Comparison of ENCODE assay signal across 8 cellular contexts in the genomic region with DNA sequence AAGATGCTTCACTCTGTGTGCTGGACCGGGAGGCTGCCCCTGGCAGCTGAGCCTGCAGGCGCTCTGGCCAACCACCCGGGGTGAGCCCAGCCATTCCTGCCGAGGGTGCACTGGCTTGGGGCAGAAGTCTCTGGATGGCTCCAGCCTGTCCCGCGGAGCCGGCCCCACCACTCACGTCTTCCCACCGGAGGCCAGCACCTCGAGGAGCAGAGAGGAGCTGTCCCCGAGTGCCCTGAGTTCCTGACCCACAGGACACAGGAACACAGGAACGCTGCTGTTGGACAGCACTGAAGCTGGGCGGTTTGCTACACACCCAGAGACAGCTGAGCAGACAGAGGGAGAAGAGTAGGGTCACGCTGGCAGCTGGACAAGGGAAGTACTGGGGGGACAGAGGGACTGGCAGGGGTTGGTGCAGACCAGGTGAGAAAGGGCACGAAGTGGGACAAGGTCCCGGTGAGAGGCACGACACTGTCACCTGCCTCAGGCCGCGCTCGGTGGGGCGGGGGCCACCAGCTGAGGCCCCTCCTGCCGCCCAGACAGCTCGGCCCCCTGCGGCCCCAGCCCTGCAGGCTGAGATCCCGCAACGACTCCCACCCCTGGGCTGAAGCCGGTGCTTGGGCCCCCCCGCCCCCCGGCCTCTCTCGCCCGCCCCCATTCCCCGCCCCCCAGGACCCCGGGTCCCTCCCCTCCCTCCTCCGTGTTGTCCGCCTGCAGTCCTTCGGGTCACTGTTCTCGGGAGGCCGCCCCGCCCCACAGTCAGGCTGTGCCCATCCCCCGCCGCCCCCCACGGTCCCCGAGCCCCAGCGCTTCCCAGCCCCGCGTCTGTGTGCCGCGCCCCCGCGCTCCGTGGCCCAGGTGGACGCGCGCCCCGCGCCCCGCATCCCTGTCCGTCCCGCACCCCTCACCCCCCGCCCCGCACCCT. TPM values are rescaled to one million over a fixed set of nuclear protein-coding genes. Genes with fewer than 3 reads are reported as not detected.
DNase-seq lines count a peak whose midpoint lies in the region; ATAC-seq and TF ChIP-seq lines count a peak whose summit lies in the region.

No MANE protein-coding gene starts in this region.

- no peak for TF ChIP-seq CTCF in Calu3 (IDR thresholded peaks at IDR 0.05; ENCODE audit: unreplicated experiment)
- TF ChIP-seq CTCF in epithelial cell of esophagus (IDR thresholded peaks at IDR 0.05; ENCODE audit: insufficient read depth, low read depth, low read length, missing control alignments), result no peak
- TF ChIP-seq CTCF in osteocyte (IDR thresholded peaks at IDR 0.05), result no peak

- H3K27me3 Mint-ChIP-seq in Calu3 (ENCODE audit: unreplicated experiment) (peaks cover 71% of the 10 kb centered on the region), osteocyte (ENCODE audit: unreplicated experiment) (peaks cover 6% of the 10 kb centered on the region)

- peak; percentile 31 for DNase-seq in Calu3
- DNase-seq in NCI-H146 (lab: John Stamatoyannopoulos, UW), result peak; percentile 63
- no peak for DNase-seq in epithelial cell of esophagus (ENCODE audit: low read depth)
- DNase-seq in osteocyte (ENCODE audit: extremely low spot score, unreplicated experiment), result peak; percentile 85
- DNase-seq in stimulated activated CD4-positive, alpha-beta T cell treated with anti-CD3 and anti-CD28 coated beads, Interleukin-1b, Interleukin-23, amount 100 ng/mL, for 48 hours, result no peak
- DNase-seq in COR-L47 (lab: John Stamatoyannopoulos, UW), result no peak

- no peaks in the 10 kb centered on the region for H3K9me3 Mint-ChIP-seq in Calu3 (ENCODE audit: low read depth, unreplicated experiment)
- no peaks in the 10 kb centered on the region for H3K9me3 Mint-ChIP-seq in osteocyte (ENCODE audit: unreplicated experiment)

- H3K4me1 Mint-ChIP-seq in Calu3 (ENCODE audit: low read depth, unreplicated experiment) (peaks cover 8% of the 10 kb centered on the region), osteocyte (ENCODE audit: unreplicated experiment) (peaks cover 30% of the 10 kb centered on the region)

- ATAC-seq in GM21619 (IDR thresholded peaks at IDR 0.05; ENCODE audit: unreplicated experiment) (no peak), GM18519 (IDR thresholded peaks at IDR 0.05; ENCODE audit: low FRiP score, unreplicated experiment) (no peak)

- intact Hi-C loops in Calu3 (cut with micrococcal nuclease; ENCODE audit: unreplicated experiment), result no loop called here

- H3K36me3 Mint-ChIP-seq in Calu3 (ENCODE audit: insufficient read depth, unreplicated experiment) (peaks cover 18% of the 10 kb centered on the region), osteocyte (ENCODE audit: unreplicated experiment) (peaks cover 5% of the 10 kb centered on the region)

- CTCF ChIA-PET in Calu3 (lab: Charles Lee), result no interaction called here

- BruUV-seq in Calu3 (replicated peaks; lab: Mats Ljungman, UMichigan), result no TSS peak

- H3K4me3 Mint-ChIP-seq in Calu3 (ENCODE audit: low read depth, unreplicated experiment), result peak overlapping the region; percentile 45
- H3K4me3 Mint-ChIP-seq in osteocyte (ENCODE audit: unreplicated experiment), result peak overlapping the region; percentile 85

- peak overlapping the region; percentile 20 for H3K4me3 ChIP-seq in epithelial cell of esophagus (ENCODE audit: low read length)

- H3K27ac Mint-ChIP-seq in Calu3 (ENCODE audit: unreplicated experiment) (peak overlapping the region; percentile 62), osteocyte (ENCODE audit: unreplicated experiment) (peak overlapping the region; percentile 83)

RNA-seq across cellular contexts. Expression of a gene that starts 0.6 kb away (rescaled TPM):
- total RNA-seq in Calu3 (2022) (1.9 and 4.6 TPM in 2 replicates), osteocyte (61.0 and 63.3 TPM in 2 replicates)

RNA-seq across cellular contexts. Expression of a gene that starts 25.3 kb away (rescaled TPM):
- 128 and 154 TPM in 2 replicates for total RNA-seq in Calu3 (2022)
- total RNA-seq in osteocyte, result 0.40 and 0.50 TPM in 2 replicates

RNA-seq across cellular contexts. Expression of a gene that starts 46.1 kb away (rescaled TPM):
- total RNA-seq in Calu3 (2022), result 76.3 and 83.6 TPM in 2 replicates
- 27.0 and 28.0 TPM in 2 replicates for total RNA-seq in osteocyte

RNA-seq across cellular contexts. Expression of a gene that starts 48.0 kb away (rescaled TPM):
- total RNA-seq in Calu3 (2022) (264 and 492 TPM in 2 replicates), osteocyte (1,725 and 1,814 TPM in 2 replicates)

RNA-seq across cellular contexts. Expression of a gene that starts 54.8 kb away (rescaled TPM):
- total RNA-seq in Calu3 (2022) (45.6 and 179 TPM in 2 replicates), osteocyte (352 and 355 TPM in 2 replicates)

Comparison
In these comparisons a context has a peak if more than half of its experiments do, and no peak if none do; other contexts are left out.
1. DNase-seq: peak in Calu3 (single experiment), NCI-H146 (single experiment) and osteocyte (single experiment); none in epithelial cell of esophagus (single experiment), stimulated activated CD4-positive, alpha-beta T cell treated with anti-CD3 and anti-CD28 coated beads, Interleukin-1b, Interleukin-23, amount 100 ng/mL, for 48 hours (single experiment) and COR-L47 (single experiment).
2. RNA of a gene that starts 0.6 kb away (total RNA-seq): 61.0 to 63.3 TPM in osteocyte; 1.9 to 4.6 TPM in Calu3; every median in the first group is over 10 times any median in the second.
3. RNA of a gene that starts 25.3 kb away (total RNA-seq): 128 to 154 TPM in Calu3; 0.40 to 0.50 TPM in osteocyte; every median in the first group is over 10 times any median in the second.